Comparison of ENCODE assay signal across 29 cellular contexts in the genomic region with DNA sequence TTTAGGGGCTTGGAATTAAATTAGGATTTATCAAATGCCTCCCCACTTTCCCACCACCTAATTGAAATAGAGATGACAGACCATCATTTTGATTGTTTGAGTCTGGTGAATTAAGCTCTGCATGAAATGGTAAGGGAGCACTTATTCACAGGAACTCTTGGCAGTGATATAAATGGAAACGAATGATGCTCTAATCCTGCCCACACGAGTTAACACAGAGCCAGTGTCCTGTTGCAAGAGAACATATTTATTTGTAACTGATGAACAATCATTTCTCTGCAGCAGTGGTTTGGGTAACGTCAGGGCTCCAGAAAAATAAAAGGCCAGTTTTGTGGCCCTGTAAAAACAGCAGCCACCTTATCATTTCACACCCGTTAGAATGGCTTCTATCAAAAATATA.
"Had no signal": no experiment of that assay in that cellular context is flagged by ENCODE, and none has a peak within 500 bp of the region (broad histone marks: within the 10 kb centered on the region; RNA-seq: fewer than 3 reads in every experiment).

No MANE protein-coding gene starts in this region.

- ATAC-seq: activated T-helper 17 cell treated with anti-CD3 and anti-CD28 coated beads, Interleukin-2, amount 50 U/mL, for 72 hours; Panc1; Right ventricle myocardium inferior; T-cell had no signal

- FAIRE-seq: TTC549 had no signal

- DNase-seq: activated B cell treated with CpG ODN at 0.5 μM for 24 hours; activated CD4-positive, alpha-beta memory T cell treated with anti-CD3 and anti-CD28 coated beads, Interleukin-2, amount 10 ng/mL, durations not matched to agents 7 days and 5 days; activated CD4-positive, alpha-beta T cell treated with anti-CD3 and anti-CD28 coated beads, Interleukin-2, amount 10 ng/mL, durations not matched to agents 7 days and 5 days; activated gamma-delta T cell; activated naive CD4-positive, alpha-beta T cell treated with anti-CD3 and anti-CD28 coated beads for 36 hours; activated naive CD8-positive, alpha-beta T cell treated with anti-CD3 and anti-CD28 coated beads for 36 hours; activated T-cell treated with anti-CD3 and anti-CD28 coated beads for 4 hours; activated T-cell treated with anti-CD3 and anti-CD28 coated beads, Interleukin-2, amount 50 U/mL, for 48 hours; brain microvascular endothelial cell; MG63; NCI-H1092 treated with DMSO at 0.1 percent for 48 hours; NCI-H1417 treated with DMSO at 0.1 percent for 48 hours; NCI-H1694; NCI-H2029; NCI-H2107; NCI-H2171 treated with DMSO at 0.1 percent for 48 hours; NCI-H345; NCI-H510A treated with DMSO at 0.1 percent for 48 hours; NCI-H69; NK-92 treated with Interleukin-12 subunit alpha and Interleukin-12 subunit beta, amount 100 ng/mL, for 24 hours; OCI-M1; RPMI8226; T-cell; T-helper 2 cell; T1000 had no signal
